ENCODE assay signal across 8 cellular contexts in the genomic region with DNA sequence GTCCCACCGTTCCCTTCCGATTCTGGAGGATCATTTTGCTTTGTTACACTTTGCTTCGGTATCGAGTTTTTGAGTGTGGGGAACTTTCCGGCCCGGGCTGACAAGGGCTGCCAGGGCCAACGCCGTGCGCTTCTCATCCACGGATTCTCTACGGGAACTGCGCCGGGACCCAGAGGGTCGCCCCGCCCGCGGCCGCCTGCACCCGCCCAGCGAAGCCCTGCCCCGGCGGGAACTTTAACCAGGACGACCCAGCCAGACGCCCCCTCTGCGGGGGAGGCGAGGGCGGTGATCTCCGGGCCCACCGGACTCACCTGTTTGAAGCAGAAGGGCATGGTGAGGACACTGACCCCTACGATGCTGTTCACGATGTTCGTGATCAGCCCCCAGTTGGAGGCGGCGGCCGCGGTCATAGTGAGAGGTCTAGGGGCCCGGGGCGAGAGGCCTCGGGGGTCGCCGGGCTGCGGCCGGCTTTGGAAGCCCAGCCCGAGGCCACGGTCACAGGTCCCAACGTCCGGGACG. TPM values are rescaled to one million over a fixed set of nuclear protein-coding genes. Genes with fewer than 3 reads are reported as not detected.
A peak's percentile ranks its signal among the peaks of the same experiment; 100 is the strongest.
DNase-seq lines count a peak whose midpoint lies in the region; ATAC-seq and TF ChIP-seq lines count a peak whose summit lies in the region.

No MANE protein-coding gene starts in this region.

- peak; percentile 41 for DNase-seq in activated CD4-positive, CD25-positive, alpha-beta regulatory T cell treated with anti-CD3 and anti-CD28 coated beads, Interleukin-2, amount 50 U/mL, for 72 hours
- DNase-seq in activated effector memory CD4-positive, alpha-beta T cell treated with anti-CD3 and anti-CD28 coated beads, Interleukin-2, amount 50 U/mL, for 16 hours: peak; percentile 69
- DNase-seq in left ventricle myocardium inferior (peak; percentile 49), skeletal muscle cell (ENCODE audit: low read depth) (no peak), HCEC 1CT (no peak)

- H3K4me3 ChIP-seq in HUES6 (ENCODE audit: low read depth, low read length): peak overlapping the region; percentile 94
- peak overlapping the region; percentile 89 for H3K4me3 ChIP-seq in left ventricle myocardium inferior
- peak overlapping the region; percentile 85 for H3K4me3 ChIP-seq in skeletal muscle cell (ENCODE audit: low read depth, low read length)

- intact Hi-C loops in left ventricle myocardium inferior (cut with micrococcal nuclease): loop anchor here (10.0 kb wide), 1 partner anchor 110 kb away; no protein-coding TSS in a partner anchor

- H3K9ac ChIP-seq in HUES6 (ENCODE audit: low read length): peak overlapping the region; percentile 79

- peaks cover 10% of the 10 kb centered on the region; the same call in 1 of the 2 replicates for H3K4me1 ChIP-seq in HUES6 (ENCODE audit: control insufficient read depth, insufficient read depth, low read length)
- H3K4me1 ChIP-seq in left ventricle myocardium inferior: peaks cover 51% of the 10 kb centered on the region

- ATAC-seq in activated CD4-positive, CD25-positive, alpha-beta regulatory T cell treated with anti-CD3 and anti-CD28 coated beads, Interleukin-2, amount 50 U/mL, for 24 hours: no peak
- no peak for ATAC-seq in GM19328 (IDR thresholded peaks at IDR 0.05; ENCODE audit: unreplicated experiment)

- H3K27me3 ChIP-seq in HUES6 (ENCODE audit: control insufficient read depth, insufficient read depth, low read length) (no peaks in the 10 kb centered on the region), left ventricle myocardium inferior (ENCODE audit: low read depth) (no peaks in the 10 kb centered on the region)

- peak overlapping the region; percentile 48; the same call in 1 of the 2 replicates for H3K27ac ChIP-seq in HUES6 (ENCODE audit: low read depth, low read length)
- H3K27ac ChIP-seq in left ventricle myocardium inferior (replicated peaks): peak overlapping the region; percentile 96

- H3K9me3 ChIP-seq in HUES6 (ENCODE audit: control insufficient read depth, insufficient read depth, low read depth, low read length) (no peaks in the 10 kb centered on the region), left ventricle myocardium inferior (replicated peaks) (no peaks in the 10 kb centered on the region)

- H3K36me3 ChIP-seq in HUES6 (ENCODE audit: control insufficient read depth, insufficient read depth, low read length): no peaks in the 10 kb centered on the region
- peaks cover 3% of the 10 kb centered on the region for H3K36me3 ChIP-seq in left ventricle myocardium inferior

- no peak for TF ChIP-seq CTCF in left ventricle myocardium inferior (IDR thresholded peaks at IDR 0.05; ENCODE audit: borderline replicate concordance)

RNA-seq across cellular contexts. Expression of gene SLC38A10, which starts 0.5 kb away (rescaled TPM):
- total RNA-seq in left ventricle myocardium inferior: 50.1 TPM

RNA-seq across cellular contexts. Expression of gene NDUFAF8, which starts 55.5 kb away (rescaled TPM):
- 61.5 TPM for total RNA-seq in left ventricle myocardium inferior

RNA-seq across cellular contexts. Expression of gene TEPSIN, which starts 55.7 kb away (rescaled TPM):
- total RNA-seq in left ventricle myocardium inferior: 15.9 TPM

Comparison
In these comparisons a context has a peak if more than half of its experiments do, and no peak if none do; other contexts are left out.
1. DNase-seq: peak in activated CD4-positive, CD25-positive, alpha-beta regulatory T cell treated with anti-CD3 and anti-CD28 coated beads, Interleukin-2, amount 50 U/mL, for 72 hours (single experiment), activated effector memory CD4-positive, alpha-beta T cell treated with anti-CD3 and anti-CD28 coated beads, Interleukin-2, amount 50 U/mL, for 16 hours (single experiment) and left ventricle myocardium inferior (single experiment); none in skeletal muscle cell (single experiment) and HCEC 1CT (single experiment).
2. Peak in every context shown above with its lines, with median percentiles within 50 percentile points of each other: H3K4me3 ChIP-seq.